In the genomic region with DNA sequence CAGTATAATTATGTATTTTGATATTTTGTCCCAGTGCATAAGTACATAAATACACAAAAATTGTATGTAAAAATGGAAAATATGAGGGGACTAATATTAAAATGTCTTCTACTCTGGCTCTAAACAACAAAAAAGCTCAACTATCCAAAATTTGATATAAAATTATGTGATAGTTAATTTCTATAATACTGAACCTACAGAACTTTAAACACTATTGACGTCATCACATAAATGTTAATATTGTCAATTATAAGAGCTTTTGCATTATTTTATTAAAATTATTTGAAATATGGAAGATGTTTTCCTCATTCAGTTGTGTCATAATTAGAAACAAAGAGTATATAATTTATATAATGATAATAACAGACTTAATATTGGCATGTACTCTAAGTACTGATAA, we compare ENCODE assay signal across 34 cellular contexts.
"Had no signal": no experiment of that assay in that cellular context is flagged by ENCODE, and none has a peak within 500 bp of the region (broad histone marks: within the 10 kb centered on the region; RNA-seq: fewer than 3 reads in every experiment).

No MANE protein-coding gene starts in this region.

- DNase-seq: activated B cell treated with CpG ODN at 0.5 μM for 24 hours; activated CD4-positive, alpha-beta memory T cell treated with anti-CD3 and anti-CD28 coated beads for 36 hours; activated CD4-positive, alpha-beta T cell treated with anti-CD3 and anti-CD28 coated beads for 4 hours; activated CD4-positive, alpha-beta T cell treated with anti-CD3 and anti-CD28 coated beads, Interleukin-2, amount 10 ng/mL, durations not matched to agents 24 days and 14 days; activated CD4-positive, alpha-beta T cell treated with anti-CD3 and anti-CD28 coated beads, Interleukin-2, amount 50 U/mL, for 1 hour; activated CD4-positive, alpha-beta T cell treated with anti-CD3 and anti-CD28 coated beads, Interleukin-2, amount 50 U/mL, for 4 hours; activated CD4-positive, CD25-positive, alpha-beta regulatory T cell treated with anti-CD3 and anti-CD28 coated beads, Interleukin-2, amount 50 U/mL, for 72 hours; activated CD8-positive, alpha-beta memory T cell treated with anti-CD3 and anti-CD28 coated beads, Interleukin-2, amount 50 U/mL, for 4 hours; activated CD8-positive, alpha-beta T cell treated with anti-CD3 and anti-CD28 coated beads for 36 hours; activated effector memory CD4-positive, alpha-beta T cell treated with anti-CD3 and anti-CD28 coated beads, Interleukin-2, amount 50 U/mL, for 16 hours; activated gamma-delta T cell treated with Interleukin-2 at 50 U/mL for 16 hours; activated naive CD4-positive, alpha-beta T cell; activated naive CD4-positive, alpha-beta T cell treated with anti-CD3 and anti-CD28 coated beads for 36 hours; activated naive CD4-positive, alpha-beta T cell treated with anti-CD3 and anti-CD28 coated beads, Interleukin-2, amount 50 U/mL, for 16 hours; activated naive CD8-positive, alpha-beta T cell treated with anti-CD3 and anti-CD28 coated beads for 36 hours; activated T-cell treated with anti-CD3 and anti-CD28 coated beads for 4 hours; activated T-cell treated with anti-CD3 and anti-CD28 coated beads, Interleukin-2, amount 50 U/mL, for 1 hour; activated T-cell treated with anti-CD3 and anti-CD28 coated beads, Interleukin-2, amount 50 U/mL, for 4 hours; activated T-cell treated with anti-CD3 and anti-CD28 coated beads, Interleukin-2, amount 50 U/mL, for 72 hours; adrenal gland; amniotic stem cell; aorta; body of pancreas; brain microvascular endothelial cell; central memory CD4-positive, alpha-beta T cell; T-helper 1 cell; T-helper 2 cell; T-helper 9 cell had no signal

- H3K27ac ChIP-seq: adrenal gland, body of pancreas, brain microvascular endothelial cell, breast epithelium, VCaP had no signal

- ATAC-seq: activated CD8-positive, alpha-beta T cell treated with anti-CD3 and anti-CD28 coated beads for 36 hours; activated naive CD4-positive, alpha-beta T cell treated with anti-CD3 and anti-CD28 coated beads, Interleukin-2, amount 50 U/mL, for 72 hours; activated T-cell treated with anti-CD3 and anti-CD28 coated beads, Interleukin-2, amount 50 U/mL, for 4 hours; activated T-cell treated with anti-CD3 and anti-CD28 coated beads, Interleukin-2, amount 50 U/mL, for 72 hours; activated T-helper 17 cell treated with anti-CD3 and anti-CD28 coated beads, Interleukin-2, amount 50 U/mL, for 72 hours; body of pancreas had no signal

- H3K9me3 ChIP-seq: body of pancreas, breast epithelium had no signal

- H3K27me3 ChIP-seq: adrenal gland, body of pancreas, brain microvascular endothelial cell, breast epithelium had no signal

- FAIRE-seq: astrocyte, TTC549 had no signal

- H3K4me1 ChIP-seq: adrenal gland, body of pancreas, breast epithelium had no signal

- H3K4me3 ChIP-seq: adrenal gland, body of pancreas, breast epithelium had no signal

- H3K36me3 ChIP-seq: adrenal gland, brain microvascular endothelial cell, breast epithelium had no signal
